In genomic region chr11:2515401-2516275, GRCh38 we compare ENCODE assay signal across 1 cellular context.
TF ChIP-seq lines count a peak whose summit lies in the region.

No MANE protein-coding gene starts in this region.

TF ChIP-seq in SK-N-SH, 30 proteins besides CTCF, POLR2A, EP300 and RAD21 (continued from another document):
- TF ChIP-seq TAF1 (IDR thresholded peaks at IDR 0.05; ENCODE audit: borderline replicate concordance, low read depth, low read length), result no peak
- TF ChIP-seq NRF1 (IDR thresholded peaks at IDR 0.05; ENCODE audit: low read depth, low read length), result no peak
- TF ChIP-seq MAX (IDR thresholded peaks at IDR 0.05; ENCODE audit: low read depth), result no peak
- TF ChIP-seq ELF1 (IDR thresholded peaks at IDR 0.05), result no peak
- TF ChIP-seq FOXM1 (IDR thresholded peaks at IDR 0.05; ENCODE audit: low read depth), result no peak
- TF ChIP-seq NFIC (IDR thresholded peaks at IDR 0.05; ENCODE audit: borderline replicate concordance), result no peak
- no peak for TF ChIP-seq RCOR1 (IDR thresholded peaks at IDR 0.05; ENCODE audit: low read length)
